ENCODE assay signal across 7 cellular contexts in the genomic region with DNA sequence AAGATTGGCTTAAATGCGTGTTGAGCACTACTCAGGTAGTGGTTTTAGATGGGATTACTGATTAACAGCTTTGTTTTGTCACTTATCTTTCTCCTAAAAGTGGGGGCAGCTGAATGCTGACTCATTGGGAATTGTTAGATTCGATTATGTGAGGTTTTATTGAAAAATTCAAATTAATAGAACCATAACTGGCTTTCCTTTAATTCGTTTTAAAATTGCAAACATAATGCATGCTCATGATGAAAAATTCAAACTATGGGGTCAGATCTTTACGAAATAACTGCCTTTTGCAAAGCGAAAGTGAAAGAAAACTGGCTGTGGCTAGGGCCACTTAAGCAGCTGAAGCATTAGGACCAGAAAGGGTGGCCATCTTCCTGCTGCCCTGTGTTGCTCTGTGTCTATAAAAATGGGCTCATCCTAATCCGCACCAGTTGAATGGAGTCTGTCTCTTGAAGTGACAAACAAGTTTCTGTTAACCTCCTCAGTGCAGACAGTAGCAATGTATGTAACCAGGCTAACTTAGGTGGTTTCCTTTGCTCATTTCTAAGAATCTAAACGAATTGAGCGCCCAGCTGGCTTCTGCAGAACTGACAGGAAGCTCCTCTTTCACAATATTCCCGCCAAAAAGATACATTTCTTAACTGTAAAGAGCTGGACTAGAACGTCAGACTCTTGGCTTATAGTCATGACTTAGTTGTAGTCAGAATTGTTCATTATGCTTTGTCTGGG.
DNase-seq lines count a peak whose midpoint lies in the region; ATAC-seq lines count a peak whose summit lies in the region.

No MANE protein-coding gene starts in this region.

- ATAC-seq in GM18861 (IDR thresholded peaks at IDR 0.05; ENCODE audit: unreplicated experiment): peak; percentile 63
- peak; percentile 67 for ATAC-seq in HG03095 (IDR thresholded peaks at IDR 0.05; ENCODE audit: unreplicated experiment)

- H3K4me3 ChIP-seq in SK-N-MC (peak overlapping the region; percentile 25; the same call in 1 of the 2 replicates), mucosa of stomach (ENCODE audit: low read length) (no peak overlapping the region)

- H3K36me3 ChIP-seq in SK-N-MC (ENCODE audit: insufficient read depth, low read length) (peaks cover 30% of the 10 kb centered on the region; the same call in 1 of the 2 replicates), mucosa of stomach (ENCODE audit: control insufficient read depth, insufficient read depth, low read length) (peaks cover 11% of the 10 kb centered on the region)

- H3K27ac ChIP-seq in SK-N-MC: peak overlapping the region; percentile 48
- peak overlapping the region; percentile 42 for H3K27ac ChIP-seq in caudate nucleus (ENCODE audit: low read depth, low read length)

- no peaks in the 10 kb centered on the region for H3K9me3 ChIP-seq in SK-N-MC (ENCODE audit: low read depth, low read length)
- H3K9me3 ChIP-seq in mucosa of stomach (ENCODE audit: control insufficient read depth, low read length): no peaks in the 10 kb centered on the region

- H3K4me1 ChIP-seq in mucosa of stomach (ENCODE audit: control insufficient read depth, insufficient read depth, low read length): no peaks in the 10 kb centered on the region

- no peaks in the 10 kb centered on the region for H3K27me3 ChIP-seq in mucosa of stomach (ENCODE audit: control insufficient read depth, insufficient read depth, low read length)

- DNase-seq in SK-N-MC (ENCODE audit: low read depth, low spot score) (no peak), caudate nucleus (lab: John Stamatoyannopoulos, UW) (peak in 4 of 61 donors; percentile 7 to 18 (median 14)), HuH-7.5 (ENCODE audit: low spot score) (no peak), NCI-H748 (lab: John Stamatoyannopoulos, UW; ENCODE audit: unreplicated experiment) (no peak)

- H3K9ac ChIP-seq in SK-N-MC (ENCODE audit: insufficient read length) (no peak overlapping the region), mucosa of stomach (ENCODE audit: low read length) (peak overlapping the region; percentile 31)
